ENCODE assay signal across 24 cellular contexts in the genomic region with DNA sequence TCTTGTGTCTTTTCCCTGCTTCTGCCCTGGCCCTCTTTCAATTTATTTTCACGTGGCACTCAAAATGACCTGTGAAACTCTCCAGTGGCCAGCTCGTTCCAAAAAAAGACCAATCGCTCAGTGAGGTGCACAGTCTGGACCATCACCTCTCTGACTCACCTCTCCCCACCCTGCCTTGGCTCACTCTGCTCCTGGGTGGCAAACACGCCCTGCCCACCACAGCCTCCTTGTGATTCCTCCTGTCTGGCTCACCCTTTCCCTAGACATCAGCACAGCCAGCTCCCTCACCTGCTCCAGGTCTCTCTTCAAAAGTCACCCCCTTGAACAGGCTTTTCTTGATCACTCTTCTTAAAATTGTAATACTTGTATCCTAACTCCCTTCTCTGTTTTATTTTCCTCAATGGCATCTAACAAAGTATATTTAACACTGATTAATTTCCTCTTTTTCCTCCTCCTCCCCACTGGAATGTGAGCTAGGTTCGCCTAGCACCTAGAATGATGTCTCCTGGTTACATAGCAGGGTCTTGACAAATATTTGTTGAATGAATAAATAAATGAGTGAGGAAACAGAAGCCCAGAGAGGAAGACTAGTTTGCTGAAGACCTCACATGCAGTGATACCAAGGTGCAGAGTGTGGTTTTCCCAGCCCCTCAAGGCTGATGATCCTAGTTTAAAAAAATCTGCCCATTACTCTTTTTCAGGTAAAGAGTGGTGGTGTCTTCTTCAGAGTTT.
DNase-seq lines count a peak whose midpoint lies in the region; ATAC-seq and TF ChIP-seq lines count a peak whose summit lies in the region.
"Had no signal": no experiment of that assay in that cellular context is flagged by ENCODE, and none has a peak within 500 bp of the region (broad histone marks: within the 10 kb centered on the region; RNA-seq: fewer than 3 reads in every experiment).

No MANE protein-coding gene starts in this region.

- H3K4me1 ChIP-seq in suprapubic skin: peaks cover 29% of the 10 kb centered on the region

- no peaks in the 10 kb centered on the region for H3K36me3 ChIP-seq in suprapubic skin
- H3K36me3 ChIP-seq: ascending aorta had no signal

- 83% methylated on average over 5 of the region's 5 CpGs for WGBS in suprapubic skin

- no peaks in the 10 kb centered on the region for H3K9me3 ChIP-seq in suprapubic skin
- H3K9me3 ChIP-seq: ascending aorta, heart left ventricle, SK-N-SH had no signal

- H3K27me3 ChIP-seq in suprapubic skin: no peaks in the 10 kb centered on the region
- H3K27me3 ChIP-seq: ascending aorta, heart left ventricle had no signal

- ATAC-seq in GM21737 (IDR thresholded peaks at IDR 0.05; ENCODE audit: unreplicated experiment): no peak
- no peak for ATAC-seq in HG03432 (IDR thresholded peaks at IDR 0.05; ENCODE audit: unreplicated experiment)
- ATAC-seq: effector memory CD8-positive, alpha-beta T cell; stimulated activated naive B cell treated with anti-CD40 and anti-IgM and Interleukin-4, amounts not matched to agents 10 μg/mL and 1 μg/mL and 100 μg/mL, for 72 hours had no signal

- TF ChIP-seq POLR2A in suprapubic skin (IDR thresholded peaks at IDR 0.05): no peak

- peak; percentile 7 for DNase-seq in M059J (ENCODE audit: low read depth)
- peak; percentile 43 for DNase-seq in amniotic epithelial cell (ENCODE audit: low read depth)
- DNase-seq in islet precursor cell: peak; percentile 27
- no peak for DNase-seq in suprapubic skin (ENCODE audit: low spot score in 2 of 2)
- DNase-seq in DMS 273 treated with DMSO at 0.1 percent for 48 hours (lab: John Stamatoyannopoulos, UW): no peak
- DNase-seq in NCI-H2171 (lab: John Stamatoyannopoulos, UW): no peak
- DNase-seq: activated effector memory CD4-positive, alpha-beta T cell treated with anti-CD3 and anti-CD28 coated beads, Interleukin-2, amount 50 U/mL, for 16 hours; activated T-cell treated with anti-CD3 and anti-CD28 coated beads, Interleukin-2, amount 50 U/mL, for 24 hours; C1 segment of cervical spinal cord; central memory CD4-positive, alpha-beta T cell; COR-L47; cortex of kidney; effector memory CD8-positive, alpha-beta T cell; heart left ventricle; KBM-7; NCI-H2029; NCI-H82; nephron progenitor cell; SK-N-SH; stimulated activated naive B cell treated with anti-CD40 and anti-IgM and Interleukin-4, amounts not matched to agents 10 μg/mL and 1 μg/mL and 100 μg/mL, for 72 hours; substantia nigra had no signal

- no peak for TF ChIP-seq EP300 in suprapubic skin (IDR thresholded peaks at IDR 0.05)

- no peak overlapping the region for H3K4me3 ChIP-seq in suprapubic skin
- H3K4me3 ChIP-seq: ascending aorta, heart left ventricle had no signal

- TF ChIP-seq CTCF in suprapubic skin (IDR thresholded peaks at IDR 0.05): no peak

- H3K27ac ChIP-seq in suprapubic skin: peak overlapping the region; percentile 5
- H3K27ac ChIP-seq: ascending aorta, heart left ventricle had no signal

Comparison
In these comparisons a context has a peak if more than half of its experiments do, and no peak if none do; other contexts are left out.
1. DNase-seq: peak in M059J (single experiment), amniotic epithelial cell (single experiment) and islet precursor cell (single experiment); none in suprapubic skin (0 of 2), DMS 273 treated with DMSO at 0.1 percent for 48 hours (single experiment) and NCI-H2171 (single experiment).